Comparison of ENCODE assay signal across 12 cellular contexts in genomic region chr6:159116343-159116742, GRCh38. TPM values are rescaled to one million over a fixed set of nuclear protein-coding genes. Genes with fewer than 3 reads are reported as not detected.
DNase-seq lines count a peak whose midpoint lies in the region; ATAC-seq and TF ChIP-seq lines count a peak whose summit lies in the region.
"Had no signal": no experiment of that assay in that cellular context is flagged by ENCODE, and none has a peak within 500 bp of the region (broad histone marks: within the 10 kb centered on the region; RNA-seq: fewer than 3 reads in every experiment).

No MANE protein-coding gene starts in this region.

- TF ChIP-seq POLR2A in tibial nerve (IDR thresholded peaks at IDR 0.05) = no peak

- H3K4me1 Mint-ChIP-seq in activated naive CD8-positive, alpha-beta T cell (ENCODE audit: low read depth) = no peaks in the 10 kb centered on the region
- peaks cover 3% of the 10 kb centered on the region for H3K4me1 Mint-ChIP-seq in activated naive CD8-positive, alpha-beta T cell treated with anti-CD3 and anti-CD28 coated beads for 36 hours
- peaks cover 4% of the 10 kb centered on the region for H3K4me1 Mint-ChIP-seq in T-helper 17 cell

- H3K27me3 ChIP-seq in tibial nerve = no peaks in the 10 kb centered on the region
- H3K27me3 ChIP-seq: breast epithelium, gastroesophageal sphincter, uterus had no signal

- H3K4me3 Mint-ChIP-seq in activated naive CD8-positive, alpha-beta T cell = no peak overlapping the region
- no peak overlapping the region for H3K4me3 Mint-ChIP-seq in activated naive CD8-positive, alpha-beta T cell treated with anti-CD3 and anti-CD28 coated beads for 36 hours
- H3K4me3 Mint-ChIP-seq in T-helper 17 cell = no peak overlapping the region

- TF ChIP-seq CTCF in tibial nerve (IDR thresholded peaks at IDR 0.05) = no peak

- no peaks in the 10 kb centered on the region for H3K36me3 Mint-ChIP-seq in activated naive CD8-positive, alpha-beta T cell
- no peaks in the 10 kb centered on the region for H3K36me3 Mint-ChIP-seq in activated naive CD8-positive, alpha-beta T cell treated with anti-CD3 and anti-CD28 coated beads for 36 hours
- no peaks in the 10 kb centered on the region for H3K36me3 Mint-ChIP-seq in T-helper 17 cell (ENCODE audit: low read depth)

- H3K9me3 ChIP-seq in T-helper 17 cell (ENCODE audit: control insufficient read depth, low read length, poor library complexity, severe bottlenecking) (no peaks in the 10 kb centered on the region), tibial nerve (no peaks in the 10 kb centered on the region)
- H3K9me3 ChIP-seq: breast epithelium, gastroesophageal sphincter, uterus had no signal

- no peak for DNase-seq in activated naive CD8-positive, alpha-beta T cell treated with anti-CD3 and anti-CD28 coated beads for 36 hours
- DNase-seq in T-helper 17 cell (no peak), tibial nerve (ENCODE audit: low spot score in 2 of 2) (no peak), NCI-H1048 (lab: John Stamatoyannopoulos, UW) (no peak)
- DNase-seq in stimulated activated CD8-positive, alpha-beta memory T cell treated with anti-CD3 and anti-CD28 coated beads, Interleukin-4, amount 100 ng/mL, for 48 hours = no peak
- DNase-seq: SHP77, uterus had no signal

- H3K36me3 ChIP-seq in tibial nerve = no peaks in the 10 kb centered on the region
- H3K36me3 ChIP-seq: breast epithelium, gastroesophageal sphincter, uterus had no signal

- no peaks in the 10 kb centered on the region for H3K9me3 Mint-ChIP-seq in activated naive CD8-positive, alpha-beta T cell (ENCODE audit: low read depth)
- no peaks in the 10 kb centered on the region for H3K9me3 Mint-ChIP-seq in activated naive CD8-positive, alpha-beta T cell treated with anti-CD3 and anti-CD28 coated beads for 36 hours

- peak; percentile 56 for ATAC-seq in HG03025 (IDR thresholded peaks at IDR 0.05; ENCODE audit: low FRiP score, unreplicated experiment)
- peak; percentile 74 for ATAC-seq in T-helper 17 cell
- no peak for ATAC-seq in HG03196 (IDR thresholded peaks at IDR 0.05; ENCODE audit: unreplicated experiment)

- H3K4me1 ChIP-seq in tibial nerve = peaks cover 0 to 19% (median 5%) of the 10 kb centered on the region in 4 donors
- H3K4me1 ChIP-seq: breast epithelium, uterus had no signal

- 64 to 75% methylated on average over 5 of the region's 5 CpGs for WGBS in tibial nerve, 2 donors

- no peaks in the 10 kb centered on the region for H3K27me3 Mint-ChIP-seq in activated naive CD8-positive, alpha-beta T cell
- H3K27me3 Mint-ChIP-seq in activated naive CD8-positive, alpha-beta T cell treated with anti-CD3 and anti-CD28 coated beads for 36 hours = no peaks in the 10 kb centered on the region
- no peaks in the 10 kb centered on the region for H3K27me3 Mint-ChIP-seq in T-helper 17 cell

- H3K4me3 ChIP-seq in tibial nerve = no peak overlapping the region
- H3K4me3 ChIP-seq: breast epithelium, gastroesophageal sphincter, uterus had no signal

- peak overlapping the region in 3 of 4 donors; percentile 55 to 73 (median 65) for H3K27ac ChIP-seq in tibial nerve
- H3K27ac ChIP-seq: uterus had no signal

- peak overlapping the region; percentile 70 for H3K27ac Mint-ChIP-seq in activated naive CD8-positive, alpha-beta T cell
- H3K27ac Mint-ChIP-seq in activated naive CD8-positive, alpha-beta T cell treated with anti-CD3 and anti-CD28 coated beads for 36 hours = no peak overlapping the region
- peak overlapping the region; percentile 19 for H3K27ac Mint-ChIP-seq in T-helper 17 cell

- no peak for TF ChIP-seq EP300 in tibial nerve (IDR thresholded peaks at IDR 0.05)

RNA-seq across cellular contexts. Expression of gene FNDC1, which starts 52.9 kb away (rescaled TPM):
- total RNA-seq in activated naive CD8-positive, alpha-beta T cell treated with anti-CD3 and anti-CD28 coated beads for 36 hours = under 1 TPM in 1 of 2 experiments, not detected in 1; 0.04 TPM
- not detected for total RNA-seq in T-helper 17 cell
- 1 to 10 TPM; 2.1 to 8.2 (median 5.4) TPM for total RNA-seq in tibial nerve
